8 cellular contexts compared by ENCODE assay signal in genomic region chr17:74758846-74759163, GRCh38. TPM values are rescaled to one million over a fixed set of nuclear protein-coding genes. Genes with fewer than 3 reads are reported as not detected.
DNase-seq lines count a peak whose midpoint lies in the region; ATAC-seq and TF ChIP-seq lines count a peak whose summit lies in the region.

No MANE protein-coding gene starts in this region.

- peaks cover 8% of the 10 kb centered on the region for H4K20me1 ChIP-seq in IMR-90 (ENCODE audit: insufficient read depth, low read length)

- DNase-seq in CD8-positive, alpha-beta T cell, result peak in 2 of 7 experiments; percentile 32 to 50
- DNase-seq in IMR-90 (peak; percentile 27), adrenal gland (peak in 4 of 7 donors; percentile 60 to 78 (median 70)), myocyte (ENCODE audit: low read depth) (peak; percentile 92), NCI-H345 treated with DMSO at 0.1 percent for 48 hours (lab: John Stamatoyannopoulos, UW; ENCODE audit: unreplicated experiment) (no peak), NCI-H2196 (lab: John Stamatoyannopoulos, UW; ENCODE audit: unreplicated experiment) (no peak), epidermal melanocyte (ENCODE audit: insufficient read length, low spot score) (no peak)

- peaks cover 80% of the 10 kb centered on the region for H3K4me1 Mint-ChIP-seq in CD8-positive, alpha-beta T cell (ENCODE audit: low read depth)

- no peak overlapping the region for H2BK15ac ChIP-seq in IMR-90 (ENCODE audit: low read depth, low read length)

- peak overlapping the region; percentile 51 for H2AFZ ChIP-seq in IMR-90 (replicated peaks; ENCODE audit: low read length, poor library complexity)

- no peak for TF ChIP-seq CTCF in CD8-positive, alpha-beta T cell (IDR thresholded peaks at IDR 0.05)
- no peak for TF ChIP-seq CTCF in IMR-90 (conservative IDR thresholded peaks at IDR 0.05; ENCODE audit: low read depth, low read length)
- no peak for TF ChIP-seq CTCF in adrenal gland (IDR thresholded peaks at IDR 0.05)

- POLR2A ChIA-PET in CD8-positive, alpha-beta T cell (lab: Charles Lee), result interaction anchor here (1.0 to 6.4 kb wide), 8 partner anchors 9 to 81 kb away, joined by 3 to 47 read pairs (median 11); partner anchors contain the start of genes NAT9, NHERF1 and RAB37
- POLR2A ChIA-PET in IMR-90 (lab: Charles Lee; ENCODE audit: unreplicated experiment), result interaction anchor here (0.6 kb wide), 1 partner anchor 13 kb away, joined by 4 read pairs; no protein-coding TSS in a partner anchor

- TF ChIP-seq POLR2A in IMR-90 (IDR thresholded peaks at IDR 0.05; ENCODE audit: low read depth, low read length) (no peak), adrenal gland (IDR thresholded peaks at IDR 0.05) (no peak)

- H2BK20ac ChIP-seq in IMR-90 (ENCODE audit: low read depth, low read length), result no peak overlapping the region

- H3K9me3 ChIP-seq in CD8-positive, alpha-beta T cell (ENCODE audit: low read length), result no peaks in the 10 kb centered on the region
- H3K9me3 ChIP-seq in IMR-90 (ENCODE audit: control insufficient read depth, insufficient read depth, low read length), result no peaks in the 10 kb centered on the region
- no peaks in the 10 kb centered on the region for H3K9me3 ChIP-seq in adrenal gland (replicated peaks in 1 of 3)

- CTCF ChIA-PET in CD8-positive, alpha-beta T cell (lab: Charles Lee), result interaction anchor here (0.8 to 7.3 kb wide), 10 partner anchors 8 to 105 kb away, joined by 3 to 104 read pairs (median 30); partner anchors contain the start of genes NAT9 and RAB37
- CTCF ChIA-PET in IMR-90 (lab: Yijun Ruan, JAX), result interaction anchor here (0.9 to 1.0 kb wide), 2 partner anchors 12 to 18 kb away, joined by 3 to 4 read pairs; a partner anchor contains a TSS

- no peak overlapping the region for H3K56ac ChIP-seq in IMR-90 (ENCODE audit: extremely low read depth, insufficient read depth, low read length)

- peaks cover 0 to 10% of the 10 kb centered on the region in 2 experiments; a peak in 2 of 4 replicates for H3K79me1 ChIP-seq in IMR-90 (ENCODE audit: low read depth in 1 of 2, low read length in 2 of 2)

- H2AK5ac ChIP-seq in IMR-90 (ENCODE audit: low read depth, low read length), result no peak overlapping the region

- no peak overlapping the region for H4K5ac ChIP-seq in IMR-90 (ENCODE audit: low read depth, low read length)

- no peak overlapping the region for H2BK120ac ChIP-seq in IMR-90 (ENCODE audit: low read depth, low read length)

- H3K4ac ChIP-seq in IMR-90 (ENCODE audit: low read depth, low read length), result no peak overlapping the region; the same call in 1 of the 2 replicates

- no peak overlapping the region for H3K4me2 ChIP-seq in IMR-90 (ENCODE audit: low read depth, low read length)

- no peak overlapping the region for H3K9ac ChIP-seq in IMR-90 (ENCODE audit: low read depth, low read length)

- H3K14ac ChIP-seq in IMR-90 (replicated peaks; ENCODE audit: low read depth, low read length), result no peak overlapping the region

- intact Hi-C loops in CD8-positive, alpha-beta T cell (cut with DNase I, micrococcal nuclease), result loop anchor here (1.0 to 2.0 kb wide), 4 partner anchors 8 to 14 kb away; partner anchors contain the start of gene NHERF1 (in 1 of the 2)
- intact Hi-C loops in IMR-90 (cut with micrococcal nuclease), result no loop called here
- intact Hi-C loops in adrenal gland (cut with DNase I), result no loop called here

- peak overlapping the region; percentile 81 for H3K4me3 Mint-ChIP-seq in CD8-positive, alpha-beta T cell

- H4K8ac ChIP-seq in IMR-90 (ENCODE audit: low read depth in 2 of 2, low read length in 2 of 2), result no peak overlapping the region

- no TSS peak for BruUV-seq in IMR-90 (replicated peaks; lab: Mats Ljungman, UMichigan)

- no peak for TF ChIP-seq RAD21 in IMR-90 (IDR thresholded peaks at IDR 0.05; ENCODE audit: low read length)

- peaks cover 27% of the 10 kb centered on the region for H3K36me3 Mint-ChIP-seq in CD8-positive, alpha-beta T cell

- H3K4me3 ChIP-seq in CD8-positive, alpha-beta T cell (ENCODE audit: low read depth, low read length), result peak overlapping the region; percentile 41
- H3K4me3 ChIP-seq in IMR-90 (ENCODE audit: insufficient read depth, low read depth, low read length) (no peak overlapping the region), adrenal gland (no peak overlapping the region)

- H3K27me3 Mint-ChIP-seq in CD8-positive, alpha-beta T cell (ENCODE audit: low read depth), result no peaks in the 10 kb centered on the region

- H2AK9ac ChIP-seq in IMR-90 (replicated peaks; ENCODE audit: low read depth, low read length, poor library complexity), result peak overlapping the region; percentile 85

- H3K9me1 ChIP-seq in IMR-90 (ENCODE audit: insufficient read depth, low read length), result 0 out of 2 replicates have a peak, but pooled peaks cover 6% of the 10 kb centered on the region

- H3K18ac ChIP-seq in IMR-90 (ENCODE audit: low read depth, low read length), result no peak overlapping the region

- peaks cover 14% of the 10 kb centered on the region for H3K36me3 ChIP-seq in CD8-positive, alpha-beta T cell (ENCODE audit: insufficient read depth, low read length)
- H3K36me3 ChIP-seq in IMR-90 (ENCODE audit: control insufficient read depth, insufficient read depth, low read length) (no peaks in the 10 kb centered on the region), adrenal gland (replicated peaks in 1 of 2) (no peaks in the 10 kb centered on the region)

- ATAC-seq in CD8-positive, alpha-beta T cell, result peak; percentile 30
- ATAC-seq in IMR-90 (ENCODE audit: low read depth) (peak; percentile 56; the same call in 1 of the 2 replicates), GM19397 (IDR thresholded peaks at IDR 0.05; ENCODE audit: unreplicated experiment) (no peak)

- H3K27me3 ChIP-seq in CD8-positive, alpha-beta T cell (ENCODE audit: insufficient read depth, low read length), result no peaks in the 10 kb centered on the region
- no peaks in the 10 kb centered on the region for H3K27me3 ChIP-seq in IMR-90 (ENCODE audit: control insufficient read depth, insufficient read depth, low read length)
- H3K27me3 ChIP-seq in adrenal gland, result no peaks in the 10 kb centered on the region

- H3K4me1 ChIP-seq in CD8-positive, alpha-beta T cell (ENCODE audit: insufficient read depth, low read length), result peaks cover 89% of the 10 kb centered on the region
- H3K4me1 ChIP-seq in IMR-90 (ENCODE audit: control insufficient read depth, insufficient read depth, low read length), result peaks cover 25% of the 10 kb centered on the region
- H3K4me1 ChIP-seq in adrenal gland (replicated peaks in 1 of 2), result peaks cover 54 to 67% of the 10 kb centered on the region in 2 donors

- dilution Hi-C loops in IMR-90 (cut with HindIII; ENCODE audit: low sequenced_read_pairs, unreplicated experiment), result no loop called here

- peak overlapping the region; percentile 90 for H3K27ac Mint-ChIP-seq in CD8-positive, alpha-beta T cell

- H4K91ac ChIP-seq in IMR-90 (ENCODE audit: insufficient read depth, low read depth, low read length), result no peak overlapping the region

- no peak overlapping the region for H2BK5ac ChIP-seq in IMR-90 (ENCODE audit: low read depth, low read length, poor library complexity, severe bottlenecking)

- WGBS in IMR-90 (ENCODE audit: extremely low coverage in 2 of 2, insufficient read length in 1 of 2), 2 experiments, result no CpG with 5 or more reads among the region's 1 CpG
- 67 to 100% (median 84%) methylated on average over 1 of the region's 1 CpG for WGBS in adrenal gland, 4 donors

- in situ Hi-C loops in IMR-90 (cut with MboI; ENCODE audit: low sequenced_read_pairs), result no loop called here

- peak overlapping the region; percentile 38 for H3K27ac ChIP-seq in CD8-positive, alpha-beta T cell (ENCODE audit: low read depth, low read length)
- H3K27ac ChIP-seq in IMR-90 (ENCODE audit: insufficient read depth, low read length) (no peak overlapping the region), adrenal gland (peak overlapping the region in 4 of 5 donors; percentile 64 to 83 (median 76))

- no peak overlapping the region for H3K23ac ChIP-seq in IMR-90 (ENCODE audit: low read depth, low read length)

- no peaks in the 10 kb centered on the region for H3K9me3 Mint-ChIP-seq in CD8-positive, alpha-beta T cell

TF ChIP-seq in IMR-90, 13 proteins besides CTCF, POLR2A, EP300 and RAD21 (continues in another document):
- TF ChIP-seq RCOR1 (IDR thresholded peaks at IDR 0.05; ENCODE audit: insufficient replicate concordance, low read length), result no peak

RNA-seq across cellular contexts. Expression of gene NHERF1, which starts 10.4 kb away (rescaled TPM):
- 10 to 100 TPM; 72.5 to 73.7 TPM for total RNA-seq in CD8-positive, alpha-beta T cell
- total RNA-seq in IMR-90 (2012; rRNA removed), result 3.3 and 3.8 TPM in 2 replicates
- 11.8 and 14.5 TPM in 2 replicates for polyA plus RNA-seq in IMR-90 (2012; rRNA removed)
- polyA plus RNA-seq in IMR-90 (2012; cell fraction: cytosol; rRNA removed), result 12.1 and 16.9 TPM in 2 replicates
- polyA plus RNA-seq in IMR-90 (2012; cell fraction: nucleus; rRNA removed; ENCODE audit: low replicate concordance), result 8.0 and 9.1 TPM in 2 replicates
- total RNA-seq in adrenal gland, result 100 to 1,000 TPM; 146 to 277 (median 226) TPM
- polyA plus RNA-seq in adrenal gland, result 100 to 1,000 TPM in 1 of 3 donors, 10 to 100 TPM in 2; 45.9 to 277 (median 57.8) TPM
- total RNA-seq in myocyte, result 54.0 and 63.8 TPM in 2 replicates
- polyA plus RNA-seq in myocyte (2012), result 82.5 TPM

RNA-seq across cellular contexts. Expression of gene NAT9, which starts 17.3 kb away (rescaled TPM):
- 10 to 100 TPM; 37.9 to 41.1 TPM for total RNA-seq in CD8-positive, alpha-beta T cell
- total RNA-seq in IMR-90 (2012; rRNA removed) (25.8 and 48.9 TPM in 2 replicates), adrenal gland (100 to 1,000 TPM in 1 of 8 donors, 10 to 100 TPM in 7; 23.1 to 149 (median 62.4) TPM), myocyte (47.7 and 50.4 TPM in 2 replicates)
- polyA plus RNA-seq in IMR-90 (2012; rRNA removed) (60.7 and 62.0 TPM in 2 replicates), adrenal gland (100 to 1,000 TPM in 2 of 3 donors, 10 to 100 TPM in 1; 91.6 to 112 (median 104) TPM)
- 37.4 and 41.6 TPM in 2 replicates for polyA plus RNA-seq in IMR-90 (2012; cell fraction: cytosol; rRNA removed)
- 399 and 532 TPM in 2 replicates for polyA plus RNA-seq in IMR-90 (2012; cell fraction: nucleus; rRNA removed; ENCODE audit: low replicate concordance)
- polyA plus RNA-seq in myocyte (2012), result 65.2 TPM

RNA-seq across cellular contexts. Expression of gene RAB37, which starts 21.7 kb away (rescaled TPM):
- total RNA-seq in CD8-positive, alpha-beta T cell, result 10 to 100 TPM; 33.7 to 36.0 TPM
- total RNA-seq in IMR-90 (2012; rRNA removed) (not detected in 2 replicates), adrenal gland (1 to 10 TPM; 2.1 to 6.6 (median 3.6) TPM), myocyte (0.57 TPM in 1 of 2 replicates, not detected in the other)
- polyA plus RNA-seq in IMR-90 (2012; rRNA removed) (0.19 TPM in 1 of 2 replicates, not detected in the other), adrenal gland (1 to 10 TPM in 2 of 3 donors, under 1 TPM in 1; 0.57 to 2.3 (median 2.0) TPM)
- 0.09 and 0.10 TPM in 2 replicates for polyA plus RNA-seq in IMR-90 (2012; cell fraction: cytosol; rRNA removed)
- 0.12 and 0.16 TPM in 2 replicates for polyA plus RNA-seq in IMR-90 (2012; cell fraction: nucleus; rRNA removed; ENCODE audit: low replicate concordance)
- 0.48 TPM for polyA plus RNA-seq in myocyte (2012)

RNA-seq across cellular contexts. Expression of gene CD300LF, which starts 46.1 kb away (rescaled TPM):
- total RNA-seq in CD8-positive, alpha-beta T cell, result not detected
- not detected in 2 replicates for total RNA-seq in IMR-90 (2012; rRNA removed)
- polyA plus RNA-seq in IMR-90 (2012; rRNA removed), result not detected in 2 replicates
- not detected in 2 replicates for polyA plus RNA-seq in IMR-90 (2012; cell fraction: cytosol; rRNA removed)
- not detected in 2 replicates for polyA plus RNA-seq in IMR-90 (2012; cell fraction: nucleus; rRNA removed; ENCODE audit: low replicate concordance)
- 1 to 10 TPM in 6 of 8 donors, under 1 TPM in 1, not detected in 1; 0.88 to 6.3 (median 1.5) TPM for total RNA-seq in adrenal gland
- 1 to 10 TPM in 2 of 3 donors, under 1 TPM in 1; 0.68 to 6.3 (median 1.0) TPM for polyA plus RNA-seq in adrenal gland
- 0.26 TPM in 1 of 2 replicates, not detected in the other for total RNA-seq in myocyte
- polyA plus RNA-seq in myocyte (2012), result not detected

Comparison
In these comparisons a context has a peak if more than half of its experiments do, and no peak if none do; other contexts are left out.
1. DNase-seq: peak in IMR-90 (single experiment), adrenal gland (4 of 7) and myocyte (single experiment); none in NCI-H345 treated with DMSO at 0.1 percent for 48 hours (single experiment), NCI-H2196 (single experiment) and epidermal melanocyte (single experiment).
2. RNA of gene NHERF1, which starts 10.4 kb away (total RNA-seq): 146 to 277 TPM in adrenal gland, 72.5 to 73.7 TPM in CD8-positive, alpha-beta T cell and 54.0 to 63.8 TPM in myocyte; 3.3 to 3.8 TPM in IMR-90; every median in the first group is over 10 times any median in the second.
3. RNA of gene RAB37, which starts 21.7 kb away (total RNA-seq): 33.7 to 36.0 TPM in CD8-positive, alpha-beta T cell; 2.1 to 6.6 TPM in adrenal gland, 0.57 TPM in myocyte and not detected in IMR-90; every median in the first group is over 4 times any median in the second.
4. intact Hi-C loops: an anchor here in CD8-positive, alpha-beta T cell (1.0 to 2.0 kb wide); none called in IMR-90 and adrenal gland.